In the genomic region with DNA sequence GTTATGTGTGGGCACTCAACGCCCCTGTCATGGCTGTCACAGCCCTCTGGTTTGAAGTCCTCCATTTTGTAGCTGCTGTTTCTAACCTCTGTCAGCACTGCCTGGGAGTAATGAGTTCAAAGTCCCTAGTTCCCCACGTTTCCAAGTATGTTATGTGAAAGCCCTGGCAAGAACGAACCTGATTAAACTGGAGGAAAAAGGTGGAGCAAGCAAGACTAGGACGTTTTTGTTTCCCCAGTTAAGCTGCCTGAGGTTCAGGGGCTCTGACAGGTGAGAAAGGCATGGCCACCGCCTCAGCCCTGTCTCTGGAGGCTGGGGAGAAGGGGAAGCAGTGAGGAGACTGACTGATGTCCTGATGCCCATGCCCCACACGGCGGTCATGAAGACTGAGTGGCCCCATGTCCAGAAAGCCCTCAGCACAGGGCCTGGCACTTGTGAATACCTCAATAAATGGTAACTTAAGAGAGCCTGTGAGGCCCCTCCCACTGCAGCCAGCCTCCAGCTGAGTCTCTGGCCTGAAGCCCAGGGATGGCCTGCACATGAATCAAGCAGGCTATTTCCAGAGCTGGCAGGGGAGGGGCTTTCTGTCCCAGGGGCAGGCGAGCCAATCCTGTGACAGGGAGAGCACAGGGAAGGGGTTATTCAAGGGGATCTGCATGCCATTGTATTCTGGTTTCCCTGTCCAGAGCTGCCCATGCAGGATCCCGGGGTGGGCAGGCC, we compare ENCODE assay signal across 1 cellular context.
TF ChIP-seq lines count a peak whose summit lies in the region.

No MANE protein-coding gene starts in this region.

TF ChIP-seq in HEK293, 187 proteins besides CTCF, POLR2A, EP300 and RAD21 (continued from another document and continues in another):
- TF ChIP-seq, protein P1, sequence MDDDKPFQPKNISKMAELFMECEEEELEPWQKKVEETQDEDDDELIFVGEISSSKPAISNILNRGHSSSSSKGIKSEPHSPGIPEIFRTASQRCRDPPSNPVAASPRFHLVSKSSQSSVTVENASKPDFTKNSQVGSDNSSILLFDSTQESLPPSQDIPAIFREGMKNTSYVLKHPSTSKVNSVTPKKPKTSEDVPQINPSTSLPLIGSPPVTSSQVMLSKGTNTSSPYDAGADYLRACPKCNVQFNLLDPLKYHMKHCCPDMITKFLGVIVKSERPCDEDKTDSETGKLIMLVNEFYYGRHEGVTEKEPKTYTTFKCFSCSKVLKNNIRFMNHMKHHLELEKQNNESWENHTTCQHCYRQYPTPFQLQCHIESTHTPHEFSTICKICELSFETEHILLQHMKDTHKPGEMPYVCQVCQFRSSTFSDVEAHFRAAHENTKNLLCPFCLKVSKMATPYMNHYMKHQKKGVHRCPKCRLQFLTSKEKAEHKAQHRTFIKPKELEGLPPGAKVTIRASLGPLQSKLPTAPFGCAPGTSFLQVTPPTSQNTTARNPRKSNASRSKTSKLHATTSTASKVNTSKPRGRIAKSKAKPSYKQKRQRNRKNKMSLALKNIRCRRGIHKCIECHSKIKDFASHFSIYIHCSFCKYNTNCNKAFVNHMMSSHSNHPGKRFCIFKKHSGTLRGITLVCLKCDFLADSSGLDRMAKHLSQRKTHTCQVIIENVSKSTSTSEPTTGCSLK (tag by site-specific recombination; IDR thresholded peaks at IDR 0.05): no peak
- TF ChIP-seq, protein P2, sequence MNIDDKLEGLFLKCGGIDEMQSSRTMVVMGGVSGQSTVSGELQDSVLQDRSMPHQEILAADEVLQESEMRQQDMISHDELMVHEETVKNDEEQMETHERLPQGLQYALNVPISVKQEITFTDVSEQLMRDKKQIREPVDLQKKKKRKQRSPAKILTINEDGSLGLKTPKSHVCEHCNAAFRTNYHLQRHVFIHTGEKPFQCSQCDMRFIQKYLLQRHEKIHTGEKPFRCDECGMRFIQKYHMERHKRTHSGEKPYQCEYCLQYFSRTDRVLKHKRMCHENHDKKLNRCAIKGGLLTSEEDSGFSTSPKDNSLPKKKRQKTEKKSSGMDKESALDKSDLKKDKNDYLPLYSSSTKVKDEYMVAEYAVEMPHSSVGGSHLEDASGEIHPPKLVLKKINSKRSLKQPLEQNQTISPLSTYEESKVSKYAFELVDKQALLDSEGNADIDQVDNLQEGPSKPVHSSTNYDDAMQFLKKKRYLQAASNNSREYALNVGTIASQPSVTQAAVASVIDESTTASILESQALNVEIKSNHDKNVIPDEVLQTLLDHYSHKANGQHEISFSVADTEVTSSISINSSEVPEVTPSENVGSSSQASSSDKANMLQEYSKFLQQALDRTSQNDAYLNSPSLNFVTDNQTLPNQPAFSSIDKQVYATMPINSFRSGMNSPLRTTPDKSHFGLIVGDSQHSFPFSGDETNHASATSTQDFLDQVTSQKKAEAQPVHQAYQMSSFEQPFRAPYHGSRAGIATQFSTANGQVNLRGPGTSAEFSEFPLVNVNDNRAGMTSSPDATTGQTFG (tag by site-specific recombination; IDR thresholded peaks at IDR 0.05; ENCODE audit: borderline replicate concordance): no peak
- TF ChIP-seq ZNF223 (tag by site-specific recombination; IDR thresholded peaks at IDR 0.05) (no peak), SCRT2 (tag by site-specific recombination; IDR thresholded peaks at IDR 0.05) (peak; percentile 78), ZSCAN23 (tag by site-specific recombination; IDR thresholded peaks at IDR 0.05) (no peak), ZNF629 (tag by site-specific recombination; IDR thresholded peaks at IDR 0.05) (0 out of 2 replicates have a peak, but pooled peaks have one; percentile 18), SP7 (tag by site-specific recombination; IDR thresholded peaks at IDR 0.05) (no peak; the same call in 1 of the 2 replicates), ZNF292 (tag by site-specific recombination; IDR thresholded peaks at IDR 0.05; ENCODE audit: borderline replicate concordance, low read depth) (no peak), ZNF677 (tag by site-specific recombination; IDR thresholded peaks at IDR 0.05) (no peak), ZBTB48 (tag by site-specific recombination; IDR thresholded peaks at IDR 0.05) (peak; percentile 96), ZBTB8A (tag by site-specific recombination; IDR thresholded peaks at IDR 0.05) (0 out of 2 replicates have a peak, but pooled peaks have one; percentile 17), ZNF37A (tag by site-specific recombination; IDR thresholded peaks at IDR 0.05) (no peak), KLF1 (tag by site-specific recombination; IDR thresholded peaks at IDR 0.05) (no peak), ZNF747 (tag by site-specific recombination; IDR thresholded peaks at IDR 0.05) (no peak), TRIM28 (IDR thresholded peaks at IDR 0.05; ENCODE audit: borderline replicate concordance, low read length) (0 out of 2 replicates have a peak, but pooled peaks have one; percentile 31), GLIS1 (tag by site-specific recombination; IDR thresholded peaks at IDR 0.05) (peak; percentile 92), ZNF664 (tag by site-specific recombination; IDR thresholded peaks at IDR 0.05) (peak; percentile 57; the same call in 1 of the 2 replicates), ZNF138 (tag by site-specific recombination; IDR thresholded peaks at IDR 0.05; ENCODE audit: borderline replicate concordance) (no peak), HOXA7 (CRISPR knock-in tag; IDR thresholded peaks at IDR 0.05; ENCODE audit: borderline replicate concordance) (no peak), ZNF561 (tag by site-specific recombination; IDR thresholded peaks at IDR 0.05; ENCODE audit: borderline replicate concordance) (peak; percentile 23; the same call in 1 of the 2 replicates), ZNF514 (tag by site-specific recombination; IDR thresholded peaks at IDR 0.05) (no peak), ZNF660 (tag by site-specific recombination; IDR thresholded peaks at IDR 0.05) (peak; percentile 53; the same call in 1 of the 2 replicates), YY1 (tag by site-specific recombination; IDR thresholded peaks at IDR 0.05) (no peak), ZFHX2 (tag by site-specific recombination; conservative IDR thresholded peaks at IDR 0.05) (no peak)
- TF ChIP-seq, protein P3, sequence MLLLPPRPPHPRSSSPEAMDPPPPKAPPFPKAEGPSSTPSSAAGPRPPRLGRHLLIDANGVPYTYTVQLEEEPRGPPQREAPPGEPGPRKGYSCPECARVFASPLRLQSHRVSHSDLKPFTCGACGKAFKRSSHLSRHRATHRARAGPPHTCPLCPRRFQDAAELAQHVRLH (tag by site-specific recombination; IDR thresholded peaks at IDR 0.05): no peak
- TF ChIP-seq, protein P4, sequence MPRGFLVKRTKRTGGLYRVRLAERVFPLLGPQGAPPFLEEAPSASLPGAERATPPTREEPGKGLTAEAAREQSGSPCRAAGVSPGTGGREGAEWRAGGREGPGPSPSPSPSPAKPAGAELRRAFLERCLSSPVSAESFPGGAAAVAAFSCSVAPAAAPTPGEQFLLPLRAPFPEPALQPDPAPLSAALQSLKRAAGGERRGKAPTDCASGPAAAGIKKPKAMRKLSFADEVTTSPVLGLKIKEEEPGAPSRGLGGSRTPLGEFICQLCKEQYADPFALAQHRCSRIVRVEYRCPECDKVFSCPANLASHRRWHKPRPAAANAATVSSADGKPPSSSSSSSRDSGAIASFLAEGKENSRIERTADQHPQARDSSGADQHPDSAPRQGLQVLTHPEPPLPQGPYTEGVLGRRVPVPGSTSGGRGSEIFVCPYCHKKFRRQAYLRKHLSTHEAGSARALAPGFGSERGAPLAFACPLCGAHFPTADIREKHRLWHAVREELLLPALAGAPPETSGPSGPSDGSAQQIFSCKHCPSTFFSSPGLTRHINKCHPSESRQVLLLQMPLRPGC (tag by site-specific recombination; IDR thresholded peaks at IDR 0.05): no peak
- TF ChIP-seq, protein P5, sequence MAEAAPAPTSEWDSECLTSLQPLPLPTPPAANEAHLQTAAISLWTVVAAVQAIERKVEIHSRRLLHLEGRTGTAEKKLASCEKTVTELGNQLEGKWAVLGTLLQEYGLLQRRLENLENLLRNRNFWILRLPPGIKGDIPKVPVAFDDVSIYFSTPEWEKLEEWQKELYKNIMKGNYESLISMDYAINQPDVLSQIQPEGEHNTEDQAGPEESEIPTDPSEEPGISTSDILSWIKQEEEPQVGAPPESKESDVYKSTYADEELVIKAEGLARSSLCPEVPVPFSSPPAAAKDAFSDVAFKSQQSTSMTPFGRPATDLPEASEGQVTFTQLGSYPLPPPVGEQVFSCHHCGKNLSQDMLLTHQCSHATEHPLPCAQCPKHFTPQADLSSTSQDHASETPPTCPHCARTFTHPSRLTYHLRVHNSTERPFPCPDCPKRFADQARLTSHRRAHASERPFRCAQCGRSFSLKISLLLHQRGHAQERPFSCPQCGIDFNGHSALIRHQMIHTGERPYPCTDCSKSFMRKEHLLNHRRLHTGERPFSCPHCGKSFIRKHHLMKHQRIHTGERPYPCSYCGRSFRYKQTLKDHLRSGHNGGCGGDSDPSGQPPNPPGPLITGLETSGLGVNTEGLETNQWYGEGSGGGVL (tag by site-specific recombination; IDR thresholded peaks at IDR 0.05): no peak
- TF ChIP-seq, protein P6, sequence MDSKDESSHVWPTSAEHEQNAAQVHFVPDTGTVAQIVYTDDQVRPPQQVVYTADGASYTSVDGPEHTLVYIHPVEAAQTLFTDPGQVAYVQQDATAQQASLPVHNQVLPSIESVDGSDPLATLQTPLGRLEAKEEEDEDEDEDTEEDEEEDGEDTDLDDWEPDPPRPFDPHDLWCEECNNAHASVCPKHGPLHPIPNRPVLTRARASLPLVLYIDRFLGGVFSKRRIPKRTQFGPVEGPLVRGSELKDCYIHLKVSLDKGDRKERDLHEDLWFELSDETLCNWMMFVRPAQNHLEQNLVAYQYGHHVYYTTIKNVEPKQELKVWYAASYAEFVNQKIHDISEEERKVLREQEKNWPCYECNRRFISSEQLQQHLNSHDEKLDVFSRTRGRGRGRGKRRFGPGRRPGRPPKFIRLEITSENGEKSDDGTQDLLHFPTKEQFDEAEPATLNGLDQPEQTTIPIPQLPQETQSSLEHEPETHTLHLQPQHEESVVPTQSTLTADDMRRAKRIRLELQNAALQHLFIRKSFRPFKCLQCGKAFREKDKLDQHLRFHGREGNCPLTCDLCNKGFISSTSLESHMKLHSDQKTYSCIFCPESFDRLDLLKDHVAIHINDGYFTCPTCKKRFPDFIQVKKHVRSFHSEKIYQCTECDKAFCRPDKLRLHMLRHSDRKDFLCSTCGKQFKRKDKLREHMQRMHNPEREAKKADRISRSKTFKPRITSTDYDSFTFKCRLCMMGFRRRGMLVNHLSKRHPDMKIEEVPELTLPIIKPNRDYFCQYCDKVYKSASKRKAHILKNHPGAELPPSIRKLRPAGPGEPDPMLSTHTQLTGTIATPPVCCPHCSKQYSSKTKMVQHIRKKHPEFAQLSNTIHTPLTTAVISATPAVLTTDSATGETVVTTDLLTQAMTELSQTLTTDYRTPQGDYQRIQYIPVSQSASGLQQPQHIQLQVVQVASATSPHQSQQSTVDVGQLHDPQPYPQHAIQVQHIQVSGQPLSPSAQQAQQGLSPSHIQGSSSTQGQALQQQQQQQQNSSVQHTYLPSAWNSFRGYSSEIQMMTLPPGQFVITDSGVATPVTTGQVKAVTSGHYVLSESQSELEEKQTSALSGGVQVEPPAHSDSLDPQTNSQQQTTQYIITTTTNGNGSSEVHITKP (tag by site-specific recombination; IDR thresholded peaks at IDR 0.05): peak; percentile 66
- TF ChIP-seq, protein P7, sequence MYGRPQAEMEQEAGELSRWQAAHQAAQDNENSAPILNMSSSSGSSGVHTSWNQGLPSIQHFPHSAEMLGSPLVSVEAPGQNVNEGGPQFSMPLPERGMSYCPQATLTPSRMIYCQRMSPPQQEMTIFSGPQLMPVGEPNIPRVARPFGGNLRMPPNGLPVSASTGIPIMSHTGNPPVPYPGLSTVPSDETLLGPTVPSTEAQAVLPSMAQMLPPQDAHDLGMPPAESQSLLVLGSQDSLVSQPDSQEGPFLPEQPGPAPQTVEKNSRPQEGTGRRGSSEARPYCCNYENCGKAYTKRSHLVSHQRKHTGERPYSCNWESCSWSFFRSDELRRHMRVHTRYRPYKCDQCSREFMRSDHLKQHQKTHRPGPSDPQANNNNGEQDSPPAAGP (tag by site-specific recombination; IDR thresholded peaks at IDR 0.05): no peak
- TF ChIP-seq, protein P8, sequence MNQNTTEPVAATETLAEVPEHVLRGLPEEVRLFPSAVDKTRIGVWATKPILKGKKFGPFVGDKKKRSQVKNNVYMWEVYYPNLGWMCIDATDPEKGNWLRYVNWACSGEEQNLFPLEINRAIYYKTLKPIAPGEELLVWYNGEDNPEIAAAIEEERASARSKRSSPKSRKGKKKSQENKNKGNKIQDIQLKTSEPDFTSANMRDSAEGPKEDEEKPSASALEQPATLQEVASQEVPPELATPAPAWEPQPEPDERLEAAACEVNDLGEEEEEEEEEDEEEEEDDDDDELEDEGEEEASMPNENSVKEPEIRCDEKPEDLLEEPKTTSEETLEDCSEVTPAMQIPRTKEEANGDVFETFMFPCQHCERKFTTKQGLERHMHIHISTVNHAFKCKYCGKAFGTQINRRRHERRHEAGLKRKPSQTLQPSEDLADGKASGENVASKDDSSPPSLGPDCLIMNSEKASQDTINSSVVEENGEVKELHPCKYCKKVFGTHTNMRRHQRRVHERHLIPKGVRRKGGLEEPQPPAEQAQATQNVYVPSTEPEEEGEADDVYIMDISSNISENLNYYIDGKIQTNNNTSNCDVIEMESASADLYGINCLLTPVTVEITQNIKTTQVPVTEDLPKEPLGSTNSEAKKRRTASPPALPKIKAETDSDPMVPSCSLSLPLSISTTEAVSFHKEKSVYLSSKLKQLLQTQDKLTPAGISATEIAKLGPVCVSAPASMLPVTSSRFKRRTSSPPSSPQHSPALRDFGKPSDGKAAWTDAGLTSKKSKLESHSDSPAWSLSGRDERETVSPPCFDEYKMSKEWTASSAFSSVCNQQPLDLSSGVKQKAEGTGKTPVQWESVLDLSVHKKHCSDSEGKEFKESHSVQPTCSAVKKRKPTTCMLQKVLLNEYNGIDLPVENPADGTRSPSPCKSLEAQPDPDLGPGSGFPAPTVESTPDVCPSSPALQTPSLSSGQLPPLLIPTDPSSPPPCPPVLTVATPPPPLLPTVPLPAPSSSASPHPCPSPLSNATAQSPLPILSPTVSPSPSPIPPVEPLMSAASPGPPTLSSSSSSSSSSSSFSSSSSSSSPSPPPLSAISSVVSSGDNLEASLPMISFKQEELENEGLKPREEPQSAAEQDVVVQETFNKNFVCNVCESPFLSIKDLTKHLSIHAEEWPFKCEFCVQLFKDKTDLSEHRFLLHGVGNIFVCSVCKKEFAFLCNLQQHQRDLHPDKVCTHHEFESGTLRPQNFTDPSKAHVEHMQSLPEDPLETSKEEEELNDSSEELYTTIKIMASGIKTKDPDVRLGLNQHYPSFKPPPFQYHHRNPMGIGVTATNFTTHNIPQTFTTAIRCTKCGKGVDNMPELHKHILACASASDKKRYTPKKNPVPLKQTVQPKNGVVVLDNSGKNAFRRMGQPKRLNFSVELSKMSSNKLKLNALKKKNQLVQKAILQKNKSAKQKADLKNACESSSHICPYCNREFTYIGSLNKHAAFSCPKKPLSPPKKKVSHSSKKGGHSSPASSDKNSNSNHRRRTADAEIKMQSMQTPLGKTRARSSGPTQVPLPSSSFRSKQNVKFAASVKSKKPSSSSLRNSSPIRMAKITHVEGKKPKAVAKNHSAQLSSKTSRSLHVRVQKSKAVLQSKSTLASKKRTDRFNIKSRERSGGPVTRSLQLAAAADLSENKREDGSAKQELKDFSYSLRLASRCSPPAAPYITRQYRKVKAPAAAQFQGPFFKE (tag by site-specific recombination; IDR thresholded peaks at IDR 0.05; ENCODE audit: borderline replicate concordance): no peak
- TF ChIP-seq, protein P9, sequence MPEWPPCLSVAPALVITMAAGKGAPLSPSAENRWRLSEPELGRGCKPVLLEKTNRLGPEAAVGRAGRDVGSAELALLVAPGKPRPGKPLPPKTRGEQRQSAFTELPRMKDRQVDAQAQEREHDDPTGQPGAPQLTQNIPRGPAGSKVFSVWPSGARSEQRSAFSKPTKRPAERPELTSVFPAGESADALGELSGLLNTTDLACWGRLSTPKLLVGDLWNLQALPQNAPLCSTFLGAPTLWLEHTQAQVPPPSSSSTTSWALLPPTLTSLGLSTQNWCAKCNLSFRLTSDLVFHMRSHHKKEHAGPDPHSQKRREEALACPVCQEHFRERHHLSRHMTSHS (tag by site-specific recombination; IDR thresholded peaks at IDR 0.05): no peak
